Comparison of ENCODE assay signal across 9 cellular contexts in genomic region chr14:61505815-61506809, GRCh38.
DNase-seq lines count a peak whose midpoint lies in the region; ATAC-seq and TF ChIP-seq lines count a peak whose summit lies in the region.
"Had no signal": no experiment of that assay in that cellular context is flagged by ENCODE, and none has a peak within 500 bp of the region (broad histone marks: within the 10 kb centered on the region; RNA-seq: fewer than 3 reads in every experiment).

No MANE protein-coding gene starts in this region.

- CTCF ChIA-PET in activated naive CD4-positive, alpha-beta T cell treated with anti-CD3 and anti-CD28 coated beads for 36 hours (lab: Charles Lee), result interaction anchor here (0.5 to 11.1 kb wide), 5 partner anchors 29 to 332 kb away, joined by 3 to 130 read pairs (median 4); no protein-coding TSS in a partner anchor

- H3K36me3 Mint-ChIP-seq in activated naive CD4-positive, alpha-beta T cell treated with anti-CD3 and anti-CD28 coated beads for 36 hours (ENCODE audit: low read depth), result peaks cover 49% of the 10 kb centered on the region
- H3K36me3 Mint-ChIP-seq in activated T-helper 17 cell treated with anti-CD3 and anti-CD28 coated beads, Interleukin-2, amount 50 U/mL, for 72 hours (ENCODE audit: low read depth), result peaks cover 93% of the 10 kb centered on the region
- peaks cover 11 to 28% (median 18%) of the 10 kb centered on the region in 3 donors for H3K36me3 Mint-ChIP-seq in immature natural killer cell

- H3K27me3 ChIP-seq in thyroid gland, result no peaks in the 10 kb centered on the region
- H3K27me3 ChIP-seq: neutrophil had no signal

- no peak for TF ChIP-seq POLR2A in thyroid gland (IDR thresholded peaks at IDR 0.05)

- ATAC-seq in activated T-helper 17 cell treated with anti-CD3 and anti-CD28 coated beads, Interleukin-2, amount 50 U/mL, for 72 hours (replicated peaks), result no peak
- no peak for ATAC-seq in HG03159 (IDR thresholded peaks at IDR 0.05; ENCODE audit: unreplicated experiment)

- peak overlapping the region; percentile 100 for H3K27ac Mint-ChIP-seq in activated naive CD4-positive, alpha-beta T cell treated with anti-CD3 and anti-CD28 coated beads for 36 hours
- H3K27ac Mint-ChIP-seq in activated T-helper 17 cell treated with anti-CD3 and anti-CD28 coated beads, Interleukin-2, amount 50 U/mL, for 72 hours, result peak overlapping the region; percentile 97
- peak overlapping the region; percentile 81 to 98 (median 84) for H3K27ac Mint-ChIP-seq in immature natural killer cell

- intact Hi-C loops in activated naive CD4-positive, alpha-beta T cell treated with anti-CD3 and anti-CD28 coated beads for 36 hours (cut with micrococcal nuclease), result no loop called here
- intact Hi-C loops in thyroid gland (cut with DNase I), result no loop called here
- intact Hi-C loops in posterior vena cava (cut with DNase I), result no loop called here

- no peaks in the 10 kb centered on the region for H3K27me3 Mint-ChIP-seq in activated naive CD4-positive, alpha-beta T cell treated with anti-CD3 and anti-CD28 coated beads for 36 hours (ENCODE audit: low read depth)
- H3K27me3 Mint-ChIP-seq in activated T-helper 17 cell treated with anti-CD3 and anti-CD28 coated beads, Interleukin-2, amount 50 U/mL, for 72 hours, result no peaks in the 10 kb centered on the region
- H3K27me3 Mint-ChIP-seq in immature natural killer cell (ENCODE audit: low read depth in 3 of 3), result peaks cover 6 to 53% (median 49%) of the 10 kb centered on the region in 3 donors

- H3K4me3 Mint-ChIP-seq in activated naive CD4-positive, alpha-beta T cell treated with anti-CD3 and anti-CD28 coated beads for 36 hours, result peak overlapping the region; percentile 27
- peak overlapping the region; percentile 83 for H3K4me3 Mint-ChIP-seq in activated T-helper 17 cell treated with anti-CD3 and anti-CD28 coated beads, Interleukin-2, amount 50 U/mL, for 72 hours
- peak overlapping the region in 4 of 5 donors; percentile 20 to 41 (median 36) for H3K4me3 Mint-ChIP-seq in immature natural killer cell

- TF ChIP-seq CTCF in thyroid gland (IDR thresholded peaks at IDR 0.05) (no peak), coronary artery (IDR thresholded peaks at IDR 0.05) (no peak)

- H3K9me3 ChIP-seq in thyroid gland, result no peaks in the 10 kb centered on the region
- H3K9me3 ChIP-seq: neutrophil had no signal

- peaks cover 97% of the 10 kb centered on the region for H3K4me1 Mint-ChIP-seq in activated naive CD4-positive, alpha-beta T cell treated with anti-CD3 and anti-CD28 coated beads for 36 hours (ENCODE audit: low read depth)
- H3K4me1 Mint-ChIP-seq in activated T-helper 17 cell treated with anti-CD3 and anti-CD28 coated beads, Interleukin-2, amount 50 U/mL, for 72 hours, result peaks cover 73% of the 10 kb centered on the region
- H3K4me1 Mint-ChIP-seq in immature natural killer cell, result peaks cover 95 to 100% of the 10 kb centered on the region in 2 donors

- H3K4me3 ChIP-seq in thyroid gland (replicated peaks in 1 of 3) (no peak overlapping the region), coronary artery (no peak overlapping the region)

- 45 to 46% methylated on average over 9 of the region's 9 CpGs for WGBS in thyroid gland, 2 donors

- peak overlapping the region; percentile 68 to 82 (median 76) for H3K27ac ChIP-seq in thyroid gland
- no peak overlapping the region for H3K27ac ChIP-seq in coronary artery
- H3K27ac ChIP-seq: neutrophil had no signal

- peaks cover 5% of the 10 kb centered on the region for H3K9me3 Mint-ChIP-seq in activated naive CD4-positive, alpha-beta T cell treated with anti-CD3 and anti-CD28 coated beads for 36 hours
- H3K9me3 Mint-ChIP-seq in activated T-helper 17 cell treated with anti-CD3 and anti-CD28 coated beads, Interleukin-2, amount 50 U/mL, for 72 hours, result no peaks in the 10 kb centered on the region
- no peaks in the 10 kb centered on the region for H3K9me3 Mint-ChIP-seq in immature natural killer cell

- H3K4me1 ChIP-seq in thyroid gland, result peaks cover 52 to 81% of the 10 kb centered on the region in 2 donors

- no peak for DNase-seq in activated naive CD4-positive, alpha-beta T cell treated with anti-CD3 and anti-CD28 coated beads for 36 hours
- DNase-seq in activated naive CD4-positive, alpha-beta T cell treated with Interleukin-2 at 50 U/mL for 16 hours, result no peak
- DNase-seq in immature natural killer cell (no peak), thyroid gland (no peak), coronary artery (ENCODE audit: low spot score) (no peak), posterior vena cava (ENCODE audit: low spot score) (no peak)

- no peaks in the 10 kb centered on the region for H3K36me3 ChIP-seq in thyroid gland
- H3K36me3 ChIP-seq: neutrophil had no signal

Comparison
In these comparisons a context has a peak if more than half of its experiments do, and no peak if none do; other contexts are left out.
1. H3K4me3 Mint-ChIP-seq: peak in every context shown above with its lines; median percentile 83 in activated T-helper 17 cell treated with anti-CD3 and anti-CD28 coated beads, Interleukin-2, amount 50 U/mL, for 72 hours; 36 in immature natural killer cell; 27 in activated naive CD4-positive, alpha-beta T cell treated with anti-CD3 and anti-CD28 coated beads for 36 hours.
2. H3K27ac ChIP-seq: peak in thyroid gland (3 of 3); none in coronary artery (0 of 2).
3. Peak in every context shown above with its lines, with median percentiles within 50 percentile points of each other: H3K27ac Mint-ChIP-seq.